8 cellular contexts compared by ENCODE assay signal in genomic region chr5:134758504-134759341, GRCh38. TPM values are rescaled to one million over a fixed set of nuclear protein-coding genes. Genes with fewer than 3 reads are reported as not detected.
DNase-seq lines count a peak whose midpoint lies in the region; ATAC-seq and TF ChIP-seq lines count a peak whose summit lies in the region.

TSS of gene DDX46 (plus strand) at chr5:134758779. CDS start at chr5:134758939, 160 bp downstream.

- H3K9me3 ChIP-seq in upper lobe of right lung = no peaks in the 10 kb centered on the region

- peak; percentile 94 for DNase-seq in NCI-H1436 (lab: John Stamatoyannopoulos, UW)
- peak; percentile 91 for DNase-seq in T follicular helper cell (ENCODE audit: low read depth)
- peak; percentile 97 for DNase-seq in cardiac septum (ENCODE audit: low spot score)
- peak; percentile 98 for DNase-seq in posterior vena cava (ENCODE audit: low spot score)
- DNase-seq in upper lobe of right lung = peak; percentile 97

- 0% methylated on average over 69 to 73 of the region's 73 CpGs for WGBS in adipose tissue, 3 donors

- peak; percentile 86 for TF ChIP-seq CTCF in GM12875 (IDR thresholded peaks at IDR 0.05; ENCODE audit: borderline replicate concordance, insufficient read depth, low read depth, low read length)
- TF ChIP-seq CTCF in upper lobe of right lung (IDR thresholded peaks at IDR 0.05) = peak; percentile 84

- peak within 1 kb of the TSS; percentile 94 for H3K4me3 ChIP-seq in GM12875 (ENCODE audit: low read depth, low read length)
- H3K4me3 ChIP-seq in upper lobe of right lung = peak within 1 kb of the TSS; percentile 96

- H3K4me1 ChIP-seq in upper lobe of right lung = peaks cover 14% of the 10 kb centered on the region

- ATAC-seq in HG02798 (IDR thresholded peaks at IDR 0.05; ENCODE audit: poor library complexity, unreplicated experiment) (peak; percentile 99), upper lobe of right lung (peak; percentile 100)

- H3K27ac ChIP-seq in adipose tissue (ENCODE audit: low read depth, low read length) (no peak within 1 kb of the TSS), upper lobe of right lung (peak within 1 kb of the TSS; percentile 83)

- no peaks in the 10 kb centered on the region for H3K27me3 ChIP-seq in upper lobe of right lung

- H3K36me3 ChIP-seq in upper lobe of right lung = peaks cover under 1% of the 10 kb centered on the region

- intact Hi-C loops in cardiac septum (cut with DNase I) (loop anchor here (1.0 to 5.0 kb wide), 3 partner anchors 21 to 126 kb away; partner anchors contain the start of genes C5orf24 and SAR1B), posterior vena cava (cut with DNase I) (no loop called here), upper lobe of right lung (cut with DNase I) (no loop called here)

RNA-seq across cellular contexts. Expression of gene DDX46, which starts in this region (rescaled TPM):
- polyA plus RNA-seq in adipose tissue = 10 to 100 TPM; 12.7 to 19.7 (median 19.3) TPM
- total RNA-seq in cardiac septum (32.6 TPM), posterior vena cava (10 to 100 TPM; 38.7 to 38.9 TPM), upper lobe of right lung (37.4 TPM)
